Comparison of ENCODE assay signal across 33 cellular contexts in genomic region chr18:78101091-78101490, GRCh38.
DNase-seq lines count a peak whose midpoint lies in the region; ATAC-seq and TF ChIP-seq lines count a peak whose summit lies in the region.
"Had no signal": no experiment of that assay in that cellular context is flagged by ENCODE, and none has a peak within 500 bp of the region (broad histone marks: within the 10 kb centered on the region; RNA-seq: fewer than 3 reads in every experiment).

No MANE protein-coding gene starts in this region.

- no peak for TF ChIP-seq EP300 in esophagus muscularis mucosa (IDR thresholded peaks at IDR 0.05)

- H3K9ac ChIP-seq in neuronal stem cell (ENCODE audit: low read depth, low read length, poor library complexity) = peak overlapping the region; percentile 12
- H3K9ac ChIP-seq: BLaER1; BLaER1 treated with 17β-estradiol and CSF1 and Interleukin-3, amounts not matched to agents 10 nM and 100 nM had no signal

- H4K91ac ChIP-seq in neuronal stem cell (ENCODE audit: low read depth, low read length, poor library complexity) = no peak overlapping the region

- no peak overlapping the region for H2BK120ac ChIP-seq in neuronal stem cell (ENCODE audit: low read depth, low read length)

- H3K4me2 ChIP-seq in neuronal stem cell (ENCODE audit: insufficient read depth, low read length, poor library complexity, severe bottlenecking) = no peak overlapping the region
- H3K4me2 ChIP-seq: A549, BLaER1 had no signal

- no peak overlapping the region for H3K4me3 ChIP-seq in esophagus muscularis mucosa
- H3K4me3 ChIP-seq in lung = no peak overlapping the region
- H3K4me3 ChIP-seq in neuronal stem cell (ENCODE audit: low read length in 2 of 2) = no peak overlapping the region
- H3K4me3 ChIP-seq: A549; BLaER1; BLaER1 treated with 17β-estradiol and CSF1 and Interleukin-3, amounts not matched to agents 10 nM and 100 nM had no signal

- H2BK12ac ChIP-seq in neuronal stem cell (ENCODE audit: low read length) = no peak overlapping the region

- H3K36me3 ChIP-seq in esophagus muscularis mucosa = no peaks in the 10 kb centered on the region
- no peaks in the 10 kb centered on the region for H3K36me3 ChIP-seq in lung (ENCODE audit: control insufficient read depth in 2 of 2, insufficient read depth in 2 of 2, low read length in 2 of 2)
- no peaks in the 10 kb centered on the region for H3K36me3 ChIP-seq in neuronal stem cell (replicated peaks in 1 of 2; ENCODE audit: control insufficient read depth in 2 of 2, insufficient read depth in 2 of 2, low read length in 2 of 2)
- H3K36me3 ChIP-seq: BE2C; BLaER1; BLaER1 treated with 17β-estradiol and CSF1 and Interleukin-3, amounts not matched to agents 10 nM and 100 nM had no signal

- no peak overlapping the region for H3K4ac ChIP-seq in neuronal stem cell (ENCODE audit: low read length)

- DNase-seq in esophagus muscularis mucosa (ENCODE audit: extremely low spot score) (peak; percentile 91), lung (ENCODE audit: low spot score) (peak; percentile 6), neuronal stem cell (ENCODE audit: low spot score) (no peak), NCI-H1105 (lab: John Stamatoyannopoulos, UW) (no peak), NCI-H446 (lab: John Stamatoyannopoulos, UW) (no peak), SHP77 (lab: John Stamatoyannopoulos, UW) (no peak)
- DNase-seq: 8988T; ACHN; AML-193; BE2C; C1 segment of cervical spinal cord; Caco-2; Calu3; CD4-positive, alpha-beta memory T cell; CD4-positive, alpha-beta T cell; CD4-positive, CD25-positive, alpha-beta regulatory T cell; CD8-positive, alpha-beta memory T cell; CD8-positive, alpha-beta T cell; COR-L47; DMS 273 treated with DMSO at 0.1 percent for 48 hours; DMS153; DMS53; DMS79; DMS79 treated with DMSO at 0.1 percent for 48 hours; DND-41; EL had no signal

- no peak overlapping the region for H2BK5ac ChIP-seq in neuronal stem cell (ENCODE audit: low read length)

- whole genome bisulfite sequencing in esophagus muscularis mucosa = 86% methylated on average over 5 of the region's 9 CpGs
- WGBS in lung, 2 donors = 89 to 92% methylated on average over 9 of the region's 9 CpGs
- WGBS in neuronal stem cell (ENCODE audit: extremely low coverage in 2 of 2, insufficient read length in 2 of 2, insufficient replicate concordance in 1 of 2), 2 donors = no CpG with 5 or more reads among the region's 9 CpGs

- no peaks in the 10 kb centered on the region for H3K27me3 ChIP-seq in esophagus muscularis mucosa
- no peaks in the 10 kb centered on the region for H3K27me3 ChIP-seq in lung (ENCODE audit: control insufficient read depth, insufficient read depth)
- no peaks in the 10 kb centered on the region for H3K27me3 ChIP-seq in neuronal stem cell (ENCODE audit: control insufficient read depth in 3 of 3, insufficient read depth in 3 of 3, low read depth in 1 of 3, low read length in 3 of 3)
- H3K27me3 ChIP-seq: BE2C; BLaER1; BLaER1 treated with 17β-estradiol and CSF1 and Interleukin-3, amounts not matched to agents 10 nM and 100 nM had no signal

- H3K9me3 ChIP-seq in esophagus muscularis mucosa (no peaks in the 10 kb centered on the region), lung (ENCODE audit: control insufficient read depth in 2 of 2, insufficient read depth in 1 of 2, low read length in 1 of 2) (peaks cover 0 to 3% of the 10 kb centered on the region in 2 donors), neuronal stem cell (replicated peaks in 1 of 2; ENCODE audit: control insufficient read depth in 2 of 2, insufficient read depth in 1 of 2, low read depth in 1 of 2, low read length in 2 of 2) (peaks cover 0 to 2% of the 10 kb centered on the region in 2 donors)
- H3K9me3 ChIP-seq: A549, BE2C, Caco-2 had no signal

- no peak overlapping the region for H3K23ac ChIP-seq in neuronal stem cell (ENCODE audit: low read depth, low read length, poor library complexity)

- no peak for TF ChIP-seq CTCF in VCaP (conservative IDR thresholded peaks at IDR 0.05)
- TF ChIP-seq CTCF in esophagus muscularis mucosa (IDR thresholded peaks at IDR 0.05) = no peak
- TF ChIP-seq CTCF in lung (IDR thresholded peaks at IDR 0.05; ENCODE audit: control extremely low read depth, extremely low read depth) = no peak

- peak overlapping the region; percentile 11 for H2AK5ac ChIP-seq in neuronal stem cell (ENCODE audit: low read depth, low read length)

- H2AFZ ChIP-seq in neuronal stem cell (ENCODE audit: low read length) = no peak overlapping the region

- peak overlapping the region; percentile 61 for H3K18ac ChIP-seq in neuronal stem cell (ENCODE audit: low read length)

- H3K27ac ChIP-seq in VCaP = peak overlapping the region; percentile 93
- H3K27ac ChIP-seq in esophagus muscularis mucosa (replicated peaks in 1 of 4) = no peak overlapping the region
- no peak overlapping the region for H3K27ac ChIP-seq in lung (ENCODE audit: low read depth in 1 of 2, low read length in 1 of 2)
- no peak overlapping the region for H3K27ac ChIP-seq in neuronal stem cell (replicated peaks; ENCODE audit: low read length)
- H3K27ac ChIP-seq: 22Rv1, A549, BLaER1, C4-2B had no signal

- ATAC-seq in lung (ENCODE audit: insufficient read depth, low FRiP score) = no peak
- no peak for ATAC-seq in GM18868 (IDR thresholded peaks at IDR 0.05; ENCODE audit: unreplicated experiment)
- ATAC-seq: A549; CD8-positive, alpha-beta T cell had no signal

- H3K4me1 ChIP-seq in esophagus muscularis mucosa (no peaks in the 10 kb centered on the region), lung (ENCODE audit: control insufficient read depth in 2 of 2, insufficient read depth in 2 of 2, low read length in 2 of 2) (peaks cover 0 to 6% of the 10 kb centered on the region in 2 donors), neuronal stem cell (ENCODE audit: control insufficient read depth in 2 of 2, insufficient read depth in 1 of 2, low read depth in 1 of 2, low read length in 2 of 2) (no peaks in the 10 kb centered on the region)
- H3K4me1 ChIP-seq: A549, BE2C, BLaER1, Caco-2 had no signal

- no peak overlapping the region for H2BK15ac ChIP-seq in neuronal stem cell (ENCODE audit: low read length)

- no peak overlapping the region for H3K14ac ChIP-seq in neuronal stem cell (ENCODE audit: low read length)

- no peak for TF ChIP-seq POLR2A in esophagus muscularis mucosa (IDR thresholded peaks at IDR 0.05; ENCODE audit: low read depth)

- no peaks in the 10 kb centered on the region for H3K79me1 ChIP-seq in neuronal stem cell (ENCODE audit: low read depth, low read length)

- intact Hi-C loops in esophagus muscularis mucosa (cut with DNase I) = no loop called here

- no peak overlapping the region for H4K8ac ChIP-seq in neuronal stem cell (ENCODE audit: low read depth, low read length)

Comparison
In these comparisons a context has a peak if more than half of its experiments do, and no peak if none do; other contexts are left out.
1. DNase-seq: peak in esophagus muscularis mucosa (single experiment) and lung (single experiment); none in neuronal stem cell (single experiment), NCI-H1105 (single experiment), NCI-H446 (0 of 2) and SHP77 (0 of 2).